In the genomic region with DNA sequence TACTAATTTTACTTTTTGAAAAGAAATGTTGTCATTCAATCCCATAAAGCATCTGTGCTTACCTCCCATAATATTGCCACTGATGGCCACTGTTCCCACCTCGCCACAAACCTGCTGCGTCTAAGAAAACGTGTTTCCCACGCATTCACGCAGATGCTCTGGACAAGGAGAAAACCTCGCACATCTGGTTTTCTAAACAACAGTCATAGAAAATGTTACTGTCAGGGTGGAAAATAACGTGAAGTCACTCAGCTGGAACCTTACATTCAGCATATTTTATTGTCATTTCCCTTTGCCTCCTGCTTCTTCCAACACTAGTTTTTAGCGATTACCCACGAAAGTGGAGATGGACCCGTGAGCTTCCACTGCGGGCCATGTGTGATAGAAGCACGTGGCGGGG, we compare ENCODE assay signal across 15 cellular contexts.
DNase-seq lines count a peak whose midpoint lies in the region; TF ChIP-seq lines count a peak whose summit lies in the region.
"Had no signal": no experiment of that assay in that cellular context is flagged by ENCODE, and none has a peak within 500 bp of the region (broad histone marks: within the 10 kb centered on the region; RNA-seq: fewer than 3 reads in every experiment).

No MANE protein-coding gene starts in this region.

- H3K36me3 ChIP-seq in SJCRH30 (no peaks in the 10 kb centered on the region), skeletal muscle satellite cell (ENCODE audit: insufficient read depth, low read length) (peaks cover 12% of the 10 kb centered on the region), tibial artery (no peaks in the 10 kb centered on the region)
- H3K36me3 ChIP-seq: adrenal gland had no signal

- H3K4me2 ChIP-seq in skeletal muscle satellite cell (ENCODE audit: low read length), result peak overlapping the region; percentile 81

- BruUV-seq in Calu3 (replicated peaks; lab: Mats Ljungman, UMichigan), result no TSS peak

- H3K4me3 Mint-ChIP-seq in Calu3 (ENCODE audit: low read depth, unreplicated experiment) (no peak overlapping the region), glutamatergic neuron (ENCODE audit: unreplicated experiment) (no peak overlapping the region)
- H3K4me3 Mint-ChIP-seq: naive thymus-derived CD4-positive, alpha-beta T cell had no signal

- TF ChIP-seq CTCF in Calu3 (IDR thresholded peaks at IDR 0.05; ENCODE audit: unreplicated experiment), result no peak
- TF ChIP-seq CTCF in glutamatergic neuron (IDR thresholded peaks at IDR 0.05; ENCODE audit: partially characterized antibody, unreplicated experiment), result no peak
- no peak for TF ChIP-seq CTCF in tibial artery (IDR thresholded peaks at IDR 0.05)

- no peaks in the 10 kb centered on the region for H3K9me3 Mint-ChIP-seq in Calu3 (ENCODE audit: low read depth, unreplicated experiment)
- peaks cover 1% of the 10 kb centered on the region for H3K9me3 Mint-ChIP-seq in glutamatergic neuron (ENCODE audit: unreplicated experiment)
- H3K9me3 Mint-ChIP-seq: naive thymus-derived CD4-positive, alpha-beta T cell had no signal

- no peaks in the 10 kb centered on the region for H3K27me3 Mint-ChIP-seq in Calu3 (ENCODE audit: unreplicated experiment)
- H3K27me3 Mint-ChIP-seq in glutamatergic neuron (ENCODE audit: unreplicated experiment), result peaks cover 2% of the 10 kb centered on the region

- H3K27me3 ChIP-seq in SJCRH30 (no peaks in the 10 kb centered on the region), skeletal muscle satellite cell (ENCODE audit: control insufficient read depth, insufficient read depth, low read length) (no peaks in the 10 kb centered on the region), tibial artery (no peaks in the 10 kb centered on the region)
- H3K27me3 ChIP-seq: adrenal gland had no signal

- H3K27ac Mint-ChIP-seq in Calu3 (ENCODE audit: unreplicated experiment) (peak overlapping the region; percentile 94), glutamatergic neuron (ENCODE audit: unreplicated experiment) (peak overlapping the region; percentile 43)
- H3K27ac Mint-ChIP-seq: naive thymus-derived CD4-positive, alpha-beta T cell had no signal

- CTCF ChIA-PET in Calu3 (lab: Charles Lee), result no interaction called here

- H3K4me3 ChIP-seq in SJCRH30 (peak overlapping the region; percentile 41), skeletal muscle satellite cell (ENCODE audit: low read length) (peak overlapping the region; percentile 55), tibial artery (peak overlapping the region in 1 of 2 donors; percentile 31)
- H3K4me3 ChIP-seq: adrenal gland had no signal

- no peaks in the 10 kb centered on the region for H3K9me3 ChIP-seq in SJCRH30 (replicated peaks)
- no peaks in the 10 kb centered on the region for H3K9me3 ChIP-seq in skeletal muscle satellite cell (replicated peaks; ENCODE audit: low read length)
- no peaks in the 10 kb centered on the region for H3K9me3 ChIP-seq in tibial artery
- H3K9me3 ChIP-seq: adrenal gland had no signal

- H3K27ac ChIP-seq in SJCRH30 (peak overlapping the region; percentile 98), tibial artery (peak overlapping the region in 1 of 2 donors; percentile 71)
- H3K27ac ChIP-seq: adrenal gland had no signal

- peaks cover 80% of the 10 kb centered on the region for H3K4me1 Mint-ChIP-seq in Calu3 (ENCODE audit: low read depth, unreplicated experiment)
- H3K4me1 Mint-ChIP-seq in glutamatergic neuron (ENCODE audit: low read depth, unreplicated experiment), result peaks cover 21% of the 10 kb centered on the region

- DNase-seq in Calu3 (no peak), SJCRH30 (no peak), glutamatergic neuron (no peak), GM19238 (ENCODE audit: insufficient read length, low spot score) (no peak), UCSD-AML1 (lab: John Stamatoyannopoulos, UW; ENCODE audit: unreplicated experiment) (no peak), tibial artery (no peak), SKM-1 treated with dmso at 0.1 percent for 144 hours (lab: John Stamatoyannopoulos, UW; ENCODE audit: unreplicated experiment) (no peak)
- DNase-seq: activated CD4-positive, alpha-beta T cell treated with anti-CD3 and anti-CD28 coated beads, Interleukin-2, amount 50 U/mL, for 4 hours; left cardiac atrium; naive thymus-derived CD4-positive, alpha-beta T cell; NCI-H2081; SHP77 treated with DMSO at 0.1 percent for 48 hours; stimulated activated naive CD8-positive, alpha-beta T cell treated with anti-CD3 and anti-CD28 coated beads, Interleukin-15, Interleukin-2, amounts not matched to agents 100 U/mL and 50 U/mL, for 24 hours had no signal

- H3K9ac ChIP-seq in skeletal muscle satellite cell (ENCODE audit: low read depth, low read length), result peak overlapping the region; percentile 84

- H3K36me3 Mint-ChIP-seq in Calu3 (ENCODE audit: insufficient read depth, unreplicated experiment) (peaks cover 77% of the 10 kb centered on the region), glutamatergic neuron (ENCODE audit: unreplicated experiment) (no peaks in the 10 kb centered on the region)
- H3K36me3 Mint-ChIP-seq: naive thymus-derived CD4-positive, alpha-beta T cell had no signal

- intact Hi-C loops in Calu3 (cut with micrococcal nuclease; ENCODE audit: unreplicated experiment), result loop anchor here (5.0 kb wide), 3 partner anchors 92 to 183 kb away; a partner anchor contains a TSS
- intact Hi-C loops in tibial artery (cut with DNase I; ENCODE audit: low total_unique reads), result no loop called here

- H3K4me1 ChIP-seq in SJCRH30, result peaks cover 44% of the 10 kb centered on the region
- peaks cover 46% of the 10 kb centered on the region for H3K4me1 ChIP-seq in skeletal muscle satellite cell (ENCODE audit: control insufficient read depth, insufficient read depth, low read length)
- peaks cover 0 to 44% (median 0%) of the 10 kb centered on the region in 4 donors for H3K4me1 ChIP-seq in tibial artery
- H3K4me1 ChIP-seq: adrenal gland had no signal
